8 cellular contexts compared by ENCODE assay signal in the genomic region with DNA sequence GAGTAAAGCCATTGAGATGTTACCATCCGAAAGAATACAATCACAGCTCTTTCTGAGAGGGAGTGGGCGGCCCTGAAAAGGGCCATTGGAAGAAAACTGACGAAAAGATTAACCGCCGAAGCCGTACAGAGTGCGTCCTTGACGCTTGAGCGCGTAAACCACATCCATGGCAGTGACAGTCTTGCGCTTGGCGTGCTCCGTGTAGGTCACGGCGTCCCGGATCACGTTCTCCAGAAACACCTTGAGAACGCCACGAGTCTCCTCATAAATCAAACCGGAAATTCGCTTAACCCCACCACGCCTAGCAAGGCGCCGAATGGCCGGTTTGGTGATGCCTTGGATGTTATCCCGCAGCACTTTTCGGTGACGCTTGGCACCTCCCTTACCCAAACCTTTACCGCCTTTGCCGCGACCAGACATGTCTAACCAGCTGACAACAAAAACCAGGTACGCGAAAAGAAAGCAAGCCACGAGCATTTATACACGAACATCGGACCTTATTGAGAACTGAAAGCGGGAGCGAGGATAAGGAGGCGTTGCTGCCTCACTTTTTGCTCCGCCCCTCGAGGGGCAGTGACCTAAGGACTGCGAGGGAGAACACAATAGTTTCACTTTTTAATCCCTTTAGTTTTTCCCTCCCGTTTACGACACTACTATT.
DNase-seq lines count a peak whose midpoint lies in the region; ATAC-seq and FAIRE-seq lines count a peak whose summit lies in the region.

No MANE protein-coding gene starts in this region.

- H3K36me3 ChIP-seq in mesodermal cell (ENCODE audit: control insufficient read depth, insufficient read depth, low read length), result no peaks in the 10 kb centered on the region

- H3K4me1 ChIP-seq in mesodermal cell (ENCODE audit: control insufficient read depth, insufficient read depth, low read length, poor library complexity, severe bottlenecking), result peaks cover 25% of the 10 kb centered on the region

- peak overlapping the region; percentile 93 for H3K27ac ChIP-seq in mesodermal cell (ENCODE audit: low read depth, low read length, severe bottlenecking)

- H3K27me3 Mint-ChIP-seq in effector memory CD8-positive, alpha-beta T cell, result no peaks in the 10 kb centered on the region

- DNase-seq in CMK (ENCODE audit: low read depth), result peak; percentile 92
- peak; percentile 70 for DNase-seq in HTR-8/SVneo (ENCODE audit: insufficient read length, low spot score)
- peak; percentile 88 for DNase-seq in NOMO-1 treated with DMSO at 0.1 percent for 48 hours (lab: John Stamatoyannopoulos, UW; ENCODE audit: unreplicated experiment)
- peak; percentile 79 to 98 (median 87) for DNase-seq in activated CD8-positive, alpha-beta memory T cell treated with anti-CD3 and anti-CD28 coated beads for 48 hours (ENCODE audit: low read depth in 2 of 3, low spot score in 2 of 3)
- DNase-seq in effector memory CD8-positive, alpha-beta T cell, result peak; percentile 85 to 88 (median 85)
- DNase-seq in stimulated activated CD8-positive, alpha-beta memory T cell treated with anti-CD3 and anti-CD28 coated beads, Interleukin-15, amount 100 ng/mL, for 48 hours (ENCODE audit: low read depth in 2 of 2), result peak; percentile 83 to 84

- no peaks in the 10 kb centered on the region for H3K9me3 Mint-ChIP-seq in effector memory CD8-positive, alpha-beta T cell

- H3K36me3 Mint-ChIP-seq in effector memory CD8-positive, alpha-beta T cell (ENCODE audit: insufficient read depth), result peaks cover 29% of the 10 kb centered on the region

- H3K4me3 ChIP-seq in mesodermal cell (ENCODE audit: extremely low read depth, insufficient read depth, low read length, poor library complexity, severe bottlenecking), result peak overlapping the region; percentile 61

- 0 to 1% methylated on average over 35 to 39 of the region's 44 CpGs for WGBS in mesodermal cell (ENCODE audit: insufficient coverage in 2 of 2), 2 experiments

- H3K9me3 ChIP-seq in mesodermal cell (ENCODE audit: control insufficient read depth, low read length), result no peaks in the 10 kb centered on the region

- peak overlapping the region; percentile 96 to 99 for H3K27ac Mint-ChIP-seq in effector memory CD8-positive, alpha-beta T cell

- peaks cover 29 to 30% of the 10 kb centered on the region in 2 donors for H3K4me1 Mint-ChIP-seq in effector memory CD8-positive, alpha-beta T cell (ENCODE audit: low read depth in 2 of 2)

- H3K4me3 Mint-ChIP-seq in effector memory CD8-positive, alpha-beta T cell, result peak overlapping the region; percentile 79 to 93

- FAIRE-seq in HTR-8/SVneo (lab: Jason Lieb, UNC), result peak; percentile 70

- ATAC-seq in GM21367 (IDR thresholded peaks at IDR 0.05; ENCODE audit: unreplicated experiment), result peak; percentile 28
- ATAC-seq in effector memory CD8-positive, alpha-beta T cell (replicated peaks), result peak; percentile 75

Comparison
In these comparisons a context has a peak if more than half of its experiments do, and no peak if none do; other contexts are left out.
1. Peak in every context shown above with its lines: DNase-seq, ATAC-seq, H3K4me3 ChIP-seq and H3K27ac ChIP-seq.